Comparison of ENCODE assay signal across 19 cellular contexts in genomic region chr3:74845086-74845485, GRCh38.
"Had no signal": no experiment of that assay in that cellular context is flagged by ENCODE, and none has a peak within 500 bp of the region (broad histone marks: within the 10 kb centered on the region; RNA-seq: fewer than 3 reads in every experiment).

No MANE protein-coding gene starts in this region.

- H3K4me3 Mint-ChIP-seq: naive thymus-derived CD8-positive, alpha-beta T cell had no signal

- H3K36me3 ChIP-seq: heart right ventricle, neutrophil, right lobe of liver, spleen, stomach, thoracic aorta, transverse colon had no signal

- H3K9me3 ChIP-seq: heart right ventricle, mucosa of descending colon, neutrophil, psoas muscle, right lobe of liver, spleen, stomach, thoracic aorta, transverse colon had no signal

- H3K4me3 ChIP-seq: heart right ventricle, mucosa of descending colon, psoas muscle, right lobe of liver, spleen, stomach, thoracic aorta, transverse colon had no signal

- H3K27me3 Mint-ChIP-seq: naive thymus-derived CD8-positive, alpha-beta T cell had no signal

- H3K36me3 Mint-ChIP-seq: naive thymus-derived CD8-positive, alpha-beta T cell had no signal

- H3K4me1 Mint-ChIP-seq: naive thymus-derived CD8-positive, alpha-beta T cell had no signal

- H3K4me1 ChIP-seq: psoas muscle, right lobe of liver, spleen, stomach, transverse colon had no signal

- H3K27ac ChIP-seq: heart right ventricle, neutrophil, psoas muscle, right lobe of liver, spleen, stomach, thoracic aorta, transverse colon had no signal

- H3K27ac Mint-ChIP-seq: naive thymus-derived CD8-positive, alpha-beta T cell had no signal

- DNase-seq: effector memory CD4-positive, alpha-beta T cell; erythroblast; heart right ventricle; hypothalamus; kidney glomerular epithelial cell; mucosa of descending colon; naive thymus-derived CD8-positive, alpha-beta T cell; psoas muscle; retina; right lobe of liver; spleen; stimulated activated CD4-positive, alpha-beta T cell treated with anti-CD3 and anti-CD28 coated beads, Interleukin-15, amount 100 ng/mL, for 24 hours; stimulated activated CD4-positive, alpha-beta T cell treated with anti-CD3 and anti-CD28 coated beads, Interleukin-2, amount 100 ng/mL, for 24 hours; stimulated activated naive CD4-positive, alpha-beta T cell; stomach; substantia nigra; transverse colon had no signal

- H3K27me3 ChIP-seq: heart right ventricle, neutrophil, right lobe of liver, spleen, stomach, transverse colon had no signal
